ENCODE assay signal across 13 cellular contexts in the genomic region with DNA sequence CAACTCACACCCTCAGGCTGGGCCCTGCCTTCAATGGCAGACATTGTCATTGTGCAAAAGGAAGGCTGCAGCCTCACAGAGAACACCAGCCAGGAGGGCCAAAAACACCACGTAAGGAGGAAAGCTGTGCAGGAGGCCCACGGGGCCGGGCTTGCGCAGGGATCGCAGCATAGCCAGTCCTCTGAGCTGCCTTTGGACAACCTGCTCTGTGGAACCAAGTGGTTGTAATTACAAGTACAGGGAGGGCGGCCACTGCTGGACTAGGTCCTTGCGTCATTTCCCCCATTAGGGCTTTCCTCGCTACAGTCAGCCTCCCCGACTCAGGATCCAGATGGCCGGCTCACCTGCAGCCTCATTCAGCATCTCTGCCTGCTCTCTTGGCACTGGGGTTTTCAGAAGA.
DNase-seq lines count a peak whose midpoint lies in the region; ATAC-seq and TF ChIP-seq lines count a peak whose summit lies in the region.
"Had no signal": no experiment of that assay in that cellular context is flagged by ENCODE, and none has a peak within 500 bp of the region (broad histone marks: within the 10 kb centered on the region; RNA-seq: fewer than 3 reads in every experiment).

No MANE protein-coding gene starts in this region.

- H3K9me3 ChIP-seq in neural progenitor cell (ENCODE audit: low read depth) (no peaks in the 10 kb centered on the region), Karpas-422 (ENCODE audit: low read length) (no peaks in the 10 kb centered on the region)

- peaks cover 10% of the 10 kb centered on the region for H3K27me3 Mint-ChIP-seq in neural progenitor cell (ENCODE audit: insufficient read depth, low read depth)

- H4K20me1 ChIP-seq in neural progenitor cell (ENCODE audit: low read depth) (peaks cover 57% of the 10 kb centered on the region), Karpas-422 (ENCODE audit: insufficient read depth, low read depth, low read length) (peaks cover 82% of the 10 kb centered on the region)

- H3K9ac ChIP-seq in neural progenitor cell: no peak overlapping the region
- no peak overlapping the region for H3K9ac ChIP-seq in Karpas-422 (ENCODE audit: low read length)
- H3K9ac ChIP-seq: parathyroid adenoma had no signal

- H3K4me1 ChIP-seq in neural progenitor cell (peaks cover 43% of the 10 kb centered on the region), Karpas-422 (ENCODE audit: low read length) (peaks cover 19% of the 10 kb centered on the region)

- no peak for TF ChIP-seq POLR2A in NB4 (IDR thresholded peaks at IDR 0.05; ENCODE audit: extremely low read depth, insufficient read length)

- no peaks in the 10 kb centered on the region for H3K9me2 ChIP-seq in Karpas-422 (replicated peaks; ENCODE audit: insufficient read depth, low read length)

- no peaks in the 10 kb centered on the region for H3K9me3 Mint-ChIP-seq in neural progenitor cell
- H3K9me3 Mint-ChIP-seq: T-helper 2 cell treated with Interferon-gamma antibody and Interleukin-4, amounts not matched to agents 5 μg/mL and 100 μg/mL, for 36 hours had no signal

- H3K36me3 ChIP-seq in neural progenitor cell: no peaks in the 10 kb centered on the region
- H3K36me3 ChIP-seq in Karpas-422 (ENCODE audit: insufficient read depth, low read length): peaks cover 53% of the 10 kb centered on the region

- H3K27ac Mint-ChIP-seq in neural progenitor cell: peak overlapping the region; percentile 72

- DNase-seq in AG20443 (ENCODE audit: low spot score) (peak; percentile 41), NB4 (ENCODE audit: low read depth) (peak; percentile 71), fibroblast of mammary gland (ENCODE audit: low read depth) (peak; percentile 10), neural progenitor cell (ENCODE audit: low spot score) (no peak), Karpas-422 (no peak), GM19238 (ENCODE audit: insufficient read length, low spot score) (no peak), NCI-H1048 (lab: John Stamatoyannopoulos, UW) (no peak)
- DNase-seq: activated CD8-positive, alpha-beta memory T cell treated with anti-CD3 and anti-CD28 coated beads, Interleukin-2, amount 50 U/mL, for 4 hours; NCI-H187 treated with DMSO at 0.1 percent for 48 hours; trophoblast cell had no signal

- peaks cover 51% of the 10 kb centered on the region for H3K4me1 Mint-ChIP-seq in neural progenitor cell

- H3F3A ChIP-seq in neural progenitor cell (ENCODE audit: low read depth): peaks cover 11% of the 10 kb centered on the region

- H3K79me2 ChIP-seq in neural progenitor cell (ENCODE audit: low read depth) (peaks cover 63% of the 10 kb centered on the region), Karpas-422 (ENCODE audit: low read length) (peaks cover 100% of the 10 kb centered on the region)

- H3K27me3 ChIP-seq in neural progenitor cell: no peaks in the 10 kb centered on the region
- H3K27me3 ChIP-seq in Karpas-422 (ENCODE audit: low read length): no peaks in the 10 kb centered on the region

- no peak overlapping the region for H3K4me3 ChIP-seq in NB4 (ENCODE audit: low read depth, low read length)
- H3K4me3 ChIP-seq in fibroblast of mammary gland (ENCODE audit: control insufficient read depth, low read depth, low read length): no peak overlapping the region
- H3K4me3 ChIP-seq in neural progenitor cell: no peak overlapping the region
- H3K4me3 ChIP-seq in Karpas-422 (ENCODE audit: low read length): no peak overlapping the region

- H3K4me3 Mint-ChIP-seq in neural progenitor cell: no peak overlapping the region
- H3K4me3 Mint-ChIP-seq: T-helper 2 cell treated with Interferon-gamma antibody and Interleukin-4, amounts not matched to agents 5 μg/mL and 100 μg/mL, for 36 hours had no signal

- H3K36me3 Mint-ChIP-seq in neural progenitor cell: peaks cover 17% of the 10 kb centered on the region

- no peak for TF ChIP-seq CTCF in NB4 (IDR thresholded peaks at IDR 0.05; ENCODE audit: low read depth, low read length)
- no peak for TF ChIP-seq CTCF in fibroblast of mammary gland (conservative IDR thresholded peaks at IDR 0.05; ENCODE audit: control insufficient read depth, insufficient read depth, low read depth, low read length)
- TF ChIP-seq CTCF in neural progenitor cell (IDR thresholded peaks at IDR 0.05): no peak

- peak overlapping the region; percentile 22 for H3K4me2 ChIP-seq in neural progenitor cell
- H3K4me2 ChIP-seq in Karpas-422 (ENCODE audit: low read depth, low read length, poor library complexity, severe bottlenecking): no peak overlapping the region

- ATAC-seq in HG03175 (IDR thresholded peaks at IDR 0.05; ENCODE audit: unreplicated experiment): no peak

- H3K27ac ChIP-seq in neural progenitor cell (peak overlapping the region; percentile 74), Karpas-422 (ENCODE audit: low read length) (no peak overlapping the region)
- H3K27ac ChIP-seq: parathyroid adenoma had no signal

- no peak overlapping the region for H2AFZ ChIP-seq in neural progenitor cell (replicated peaks)
- H2AFZ ChIP-seq in Karpas-422 (ENCODE audit: low read length): no peak overlapping the region
- H2AFZ ChIP-seq: parathyroid adenoma had no signal

Comparison
In these comparisons a context has a peak if more than half of its experiments do, and no peak if none do; other contexts are left out.
1. DNase-seq: peak in AG20443 (single experiment), NB4 (single experiment) and fibroblast of mammary gland (single experiment); none in neural progenitor cell (single experiment), Karpas-422 (single experiment), GM19238 (single experiment) and NCI-H1048 (single experiment).